20 cellular contexts compared by ENCODE assay signal in genomic region chr11:26700536-26701235, GRCh38. TPM values are rescaled to one million over a fixed set of nuclear protein-coding genes. Genes with fewer than 3 reads are reported as not detected.
DNase-seq lines count a peak whose midpoint lies in the region; ATAC-seq and TF ChIP-seq lines count a peak whose summit lies in the region.
"Had no signal": no experiment of that assay in that cellular context is flagged by ENCODE, and none has a peak within 500 bp of the region (broad histone marks: within the 10 kb centered on the region; RNA-seq: fewer than 3 reads in every experiment).

No MANE protein-coding gene starts in this region.

- no peak overlapping the region for H3K4ac ChIP-seq in mesenchymal stem cell (ENCODE audit: low read depth in 1 of 2, low read length in 2 of 2)

- H2BK15ac ChIP-seq in mesenchymal stem cell (ENCODE audit: low read depth, poor library complexity, severe bottlenecking): no peak overlapping the region

- CTCF ChIA-PET in Calu3 (lab: Charles Lee): no interaction called here

- BruUV-seq in Calu3 (replicated peaks; lab: Mats Ljungman, UMichigan): no TSS peak

- H4K91ac ChIP-seq in mesenchymal stem cell (ENCODE audit: low read length): no peak overlapping the region

- TF ChIP-seq CTCF in Calu3 (IDR thresholded peaks at IDR 0.05; ENCODE audit: unreplicated experiment) (no peak), type B pancreatic cell (conservative IDR thresholded peaks at IDR 0.05) (no peak)

- WGBS in mesenchymal stem cell: 30% methylated on average over 2 of the region's 3 CpGs

- no peak overlapping the region for H2BK120ac ChIP-seq in mesenchymal stem cell (ENCODE audit: low read depth, low read length)

- intact Hi-C loops in Calu3 (cut with micrococcal nuclease; ENCODE audit: unreplicated experiment): no loop called here

- no peak overlapping the region for H3K14ac ChIP-seq in mesenchymal stem cell (ENCODE audit: low read length in 2 of 2)

- no peak overlapping the region for H2AFZ ChIP-seq in mesenchymal stem cell (ENCODE audit: low read depth, low read length)

- H3K4me1 Mint-ChIP-seq in Calu3 (ENCODE audit: low read depth, unreplicated experiment) (peaks cover 8% of the 10 kb centered on the region), type B pancreatic cell (ENCODE audit: unreplicated experiment) (peaks cover 14% of the 10 kb centered on the region)
- H3K4me1 Mint-ChIP-seq: CD4-positive, alpha-beta memory T cell had no signal

- H3K79me1 ChIP-seq in mesenchymal stem cell (replicated peaks; ENCODE audit: low read length, poor library complexity, severe bottlenecking): no peaks in the 10 kb centered on the region

- H3K23ac ChIP-seq in mesenchymal stem cell (ENCODE audit: low read length in 2 of 2): no peak overlapping the region

- H3K4me3 Mint-ChIP-seq in Calu3 (ENCODE audit: low read depth, unreplicated experiment): no peak overlapping the region
- no peak overlapping the region for H3K4me3 Mint-ChIP-seq in type B pancreatic cell
- H3K4me3 Mint-ChIP-seq: CD4-positive, alpha-beta memory T cell; H9 had no signal

- H3K27ac Mint-ChIP-seq in Calu3 (ENCODE audit: unreplicated experiment) (no peak overlapping the region), type B pancreatic cell (no peak overlapping the region)
- H3K27ac Mint-ChIP-seq: CD4-positive, alpha-beta memory T cell had no signal

- no peak overlapping the region for H4K8ac ChIP-seq in mesenchymal stem cell (ENCODE audit: low read length)

- H3K4me2 ChIP-seq in mesenchymal stem cell (ENCODE audit: low read length, poor library complexity, severe bottlenecking): no peak overlapping the region

- H3K36me3 ChIP-seq in mesenchymal stem cell (ENCODE audit: control insufficient read depth in 1 of 2, insufficient read depth in 2 of 2, low read depth in 1 of 2, low read length in 2 of 2): no peaks in the 10 kb centered on the region

- H3K9me3 ChIP-seq in mesenchymal stem cell (ENCODE audit: control insufficient read depth, low read length): no peaks in the 10 kb centered on the region

- ATAC-seq in GM21529 (IDR thresholded peaks at IDR 0.05; ENCODE audit: unreplicated experiment): no peak

- no peak overlapping the region for H2BK5ac ChIP-seq in mesenchymal stem cell (ENCODE audit: low read depth, low read length, poor library complexity, severe bottlenecking)

- H3K18ac ChIP-seq in mesenchymal stem cell (ENCODE audit: low read depth in 1 of 2, low read length in 2 of 2): no peak overlapping the region

- H3K27me3 ChIP-seq in mesenchymal stem cell (ENCODE audit: control insufficient read depth in 1 of 2, insufficient read depth in 1 of 2, low read length in 2 of 2): no peaks in the 10 kb centered on the region

- no peak overlapping the region for H3K27ac ChIP-seq in mesenchymal stem cell (ENCODE audit: low read length, poor library complexity, severe bottlenecking)

- no peaks in the 10 kb centered on the region for H3K4me1 ChIP-seq in mesenchymal stem cell (ENCODE audit: control insufficient read depth, insufficient read depth, low read depth, low read length)

- no peak overlapping the region for H3K4me3 ChIP-seq in mesenchymal stem cell (ENCODE audit: insufficient read depth in 1 of 2, low read depth in 1 of 2, low read length in 2 of 2)

- H3K36me3 Mint-ChIP-seq in Calu3 (ENCODE audit: insufficient read depth, unreplicated experiment) (no peaks in the 10 kb centered on the region), type B pancreatic cell (no peaks in the 10 kb centered on the region)
- H3K36me3 Mint-ChIP-seq: CD4-positive, alpha-beta memory T cell had no signal

- H3K9me3 Mint-ChIP-seq in Calu3 (ENCODE audit: low read depth, unreplicated experiment) (no peaks in the 10 kb centered on the region), type B pancreatic cell (no peaks in the 10 kb centered on the region)
- H3K9me3 Mint-ChIP-seq: H9 had no signal

- H3K27me3 Mint-ChIP-seq in Calu3 (ENCODE audit: unreplicated experiment) (no peaks in the 10 kb centered on the region), type B pancreatic cell (no peaks in the 10 kb centered on the region)
- H3K27me3 Mint-ChIP-seq: CD4-positive, alpha-beta memory T cell had no signal

- DNase-seq in NCI-H187 (lab: John Stamatoyannopoulos, UW): peak; percentile 15 to 23
- no peak for DNase-seq in NCI-H187 treated with DMSO at 0.1 percent for 48 hours (lab: John Stamatoyannopoulos, UW)
- DNase-seq in OCI-M1 (lab: John Stamatoyannopoulos, UW): peak; percentile 12
- peak; percentile 32 for DNase-seq in mesenchymal stem cell
- no peak for DNase-seq in Calu3
- no peak for DNase-seq in type B pancreatic cell (ENCODE audit: extremely low spot score, unreplicated experiment)
- DNase-seq in activated gamma-delta T cell treated with Interleukin-2 at 50 U/mL for 16 hours: no peak
- DNase-seq: 8988T; CD4-positive, alpha-beta memory T cell; H9; NCI-H1105 treated with DMSO at 0.1 percent for 48 hours; NCI-H1694 treated with DMSO at 0.1 percent for 48 hours; NCI-H2171 treated with DMSO at 0.1 percent for 48 hours; NCI-H526; NK-92 treated with Interleukin-12 subunit alpha and Interleukin-12 subunit beta, amount 100 ng/mL, for 24 hours had no signal

- H3K9ac ChIP-seq in mesenchymal stem cell (ENCODE audit: low read length): no peak overlapping the region

- no peak overlapping the region for H2AK5ac ChIP-seq in mesenchymal stem cell (ENCODE audit: low read length, severe bottlenecking)

- H2BK12ac ChIP-seq in mesenchymal stem cell (ENCODE audit: low read length in 2 of 2): no peak overlapping the region

RNA-seq across cellular contexts. Expression of gene SLC5A12, which starts 21.2 kb away (rescaled TPM):
- polyA plus RNA-seq in mesenchymal stem cell (2013, experiment 1 of 2): 0.06 TPM
- 0.08 TPM for polyA plus RNA-seq in mesenchymal stem cell (2013, experiment 2 of 2)
- total RNA-seq in Calu3 (2022) (not detected in 2 replicates), type B pancreatic cell (ENCODE audit: low replicate concordance) (1.3 and 4.8 TPM in 2 replicates)
- total RNA-seq: CD4-positive, alpha-beta memory T cell; Daoy; OCI-LY7; RPMI7951 had no signal
- polyA plus RNA-seq: BJ; CD4-positive, alpha-beta memory T cell had no signal

Comparison
In these comparisons a context has a peak if more than half of its experiments do, and no peak if none do; other contexts are left out.
1. DNase-seq: peak in NCI-H187 (2 of 2), OCI-M1 (single experiment) and mesenchymal stem cell (single experiment); none in NCI-H187 treated with DMSO at 0.1 percent for 48 hours (single experiment), Calu3 (single experiment), type B pancreatic cell (single experiment) and activated gamma-delta T cell treated with Interleukin-2 at 50 U/mL for 16 hours (single experiment).